ENCODE assay signal across 26 cellular contexts in the genomic region with DNA sequence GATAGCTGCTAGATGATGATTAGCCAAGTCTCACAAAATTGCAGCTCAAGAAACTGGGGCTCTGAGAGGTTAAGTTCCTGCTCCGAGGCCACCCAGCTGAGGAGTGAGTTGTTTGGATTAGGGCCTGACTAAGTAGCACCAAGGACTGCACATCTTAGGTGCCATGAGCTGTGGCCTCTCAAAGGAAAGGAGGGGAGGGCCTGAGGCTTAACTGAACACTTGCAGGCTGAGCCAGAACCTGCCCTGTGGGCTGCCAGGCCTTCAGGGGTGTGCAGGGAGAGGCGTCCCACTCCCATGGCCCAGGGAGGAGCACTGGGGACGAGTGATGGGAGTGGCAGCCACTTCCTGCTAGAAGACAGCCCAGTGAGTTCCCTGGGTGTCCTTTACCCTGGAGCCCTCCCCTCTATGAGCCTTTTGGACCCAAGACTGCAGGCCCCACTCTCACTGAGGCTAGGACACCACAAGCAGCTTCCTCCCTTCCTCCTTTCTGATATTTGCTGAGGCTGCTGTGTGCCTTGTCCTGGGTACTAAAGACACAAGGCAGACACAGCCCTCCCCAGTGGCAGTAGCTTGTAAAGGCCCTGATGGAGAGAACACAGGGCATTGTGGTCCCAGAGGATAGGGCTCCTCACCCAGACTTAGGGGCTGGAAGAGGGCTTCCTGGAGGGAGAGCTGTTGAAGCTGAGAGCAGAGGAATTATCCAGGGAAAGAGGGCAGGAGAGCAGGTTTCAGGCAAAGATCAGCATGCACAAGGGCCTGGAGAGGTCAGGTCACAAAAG. TPM values are rescaled to one million over a fixed set of nuclear protein-coding genes. Genes with fewer than 3 reads are reported as not detected.
DNase-seq lines count a peak whose midpoint lies in the region; ATAC-seq and TF ChIP-seq lines count a peak whose summit lies in the region.
"Had no signal": no experiment of that assay in that cellular context is flagged by ENCODE, and none has a peak within 500 bp of the region (broad histone marks: within the 10 kb centered on the region; RNA-seq: fewer than 3 reads in every experiment).

No MANE protein-coding gene starts in this region.

- H3K79me2 ChIP-seq in H9 (ENCODE audit: insufficient read depth, low read length) = no peaks in the 10 kb centered on the region

- H4K5ac ChIP-seq in H9 (ENCODE audit: insufficient read length, low read depth, low read length) = no peak overlapping the region

- H3K4me2 ChIP-seq in H9 (ENCODE audit: insufficient read depth, insufficient read length, low read length) = no peak overlapping the region
- H3K4me2 ChIP-seq: BLaER1 treated with 17β-estradiol and CSF1 and Interleukin-3, amounts not matched to agents 10 nM and 100 nM had no signal

- TF ChIP-seq CTCF in H9 (conservative IDR thresholded peaks at IDR 0.05) (no peak; the same call in 2 of the 3 replicates), WERI-Rb-1 (IDR thresholded peaks at IDR 0.05; ENCODE audit: low read depth, low read length) (peak; percentile 24; the same call in 1 of the 2 replicates)

- H3K23me2 ChIP-seq in H9 (ENCODE audit: insufficient read length, low read depth, low read length, poor library complexity, severe bottlenecking) = peaks cover 6% of the 10 kb centered on the region

- H4K8ac ChIP-seq in H9 (replicated peaks; ENCODE audit: insufficient read length, low read depth, low read length) = no peak overlapping the region

- H3K4me3 Mint-ChIP-seq in H9 (no peak overlapping the region), immature natural killer cell (peak overlapping the region; percentile 67 to 79 (median 74))
- H3K4me3 Mint-ChIP-seq: CD4-positive, alpha-beta memory T cell had no signal

- H3K36me3 Mint-ChIP-seq in H9 (ENCODE audit: insufficient read depth in 1 of 3, low read depth in 3 of 3) = no peaks in the 10 kb centered on the region; a peak in 1 of 7 replicates
- no peaks in the 10 kb centered on the region for H3K36me3 Mint-ChIP-seq in immature natural killer cell
- H3K36me3 Mint-ChIP-seq: CD4-positive, alpha-beta memory T cell had no signal

- no peak overlapping the region for H2BK20ac ChIP-seq in H9 (ENCODE audit: low read depth, low read length, poor library complexity, severe bottlenecking)

- no peak overlapping the region for H3T11ph ChIP-seq in H9 (ENCODE audit: low read length)

- no peak overlapping the region for H3K18ac ChIP-seq in H9 (ENCODE audit: insufficient read length, low read depth, low read length)

- H3K23ac ChIP-seq in H9 (ENCODE audit: insufficient read length, low read depth, low read length) = no peak overlapping the region

- H3K27ac Mint-ChIP-seq in H9 (no peak overlapping the region), immature natural killer cell (peak overlapping the region; percentile 87 to 99 (median 91))

- no peak overlapping the region for H2BK12ac ChIP-seq in H9 (ENCODE audit: insufficient read length, low read depth, low read length)

- WGBS in H9 (ENCODE audit: extremely low coverage, insufficient read length, low lambda C conversion rate) = no CpG with 5 or more reads among the region's 3 CpGs

- DNase-seq in NCI-H82 (lab: John Stamatoyannopoulos, UW) (peak; percentile 23), NCI-H82 treated with DMSO at 0.1 percent for 48 hours (lab: John Stamatoyannopoulos, UW; ENCODE audit: unreplicated experiment) (no peak), H9 (peak; percentile 41), WERI-Rb-1 (no peak), immature natural killer cell (peak; percentile 60 to 69 (median 66)), NCI-H2029 (lab: John Stamatoyannopoulos, UW) (no peak), ureter (ENCODE audit: low spot score) (no peak)
- DNase-seq: ACHN; CD4-positive, alpha-beta memory T cell; DND-41; GM23248; MG63; NCI-H1092; NCI-H1436; NCI-H1930; NCI-H2227 treated with DMSO at 0.1 percent for 48 hours; NCI-H510A; NCI-H748 treated with DMSO at 0.1 percent for 48 hours had no signal

- no peak overlapping the region for H2BK120ac ChIP-seq in H9 (ENCODE audit: low read depth, low read length, poor library complexity, severe bottlenecking)

- H3K9me3 ChIP-seq in H9 (ENCODE audit: control insufficient read depth, low read depth, low read length) (no peaks in the 10 kb centered on the region), WERI-Rb-1 (ENCODE audit: severe bottlenecking) (no peaks in the 10 kb centered on the region)
- H3K9me3 ChIP-seq: BLaER1 treated with 17β-estradiol and CSF1 and Interleukin-3, amounts not matched to agents 10 nM and 100 nM; MG63; SJSA1 had no signal

- H3K9ac ChIP-seq in H9 (ENCODE audit: extremely low read depth, insufficient read length, low read length) = no peak overlapping the region
- H3K9ac ChIP-seq: BLaER1 treated with 17β-estradiol and CSF1 and Interleukin-3, amounts not matched to agents 10 nM and 100 nM; GM23248 had no signal

- H2AFZ ChIP-seq in H9 (ENCODE audit: low read length) = no peak overlapping the region
- H2AFZ ChIP-seq: GM23248 had no signal

- H3K27ac ChIP-seq in H9 (ENCODE audit: insufficient read length, low read depth, low read length) (no peak overlapping the region), WERI-Rb-1 (no peak overlapping the region)
- H3K27ac ChIP-seq: 22Rv1; BLaER1 treated with 17β-estradiol and CSF1 and Interleukin-3, amounts not matched to agents 10 nM and 100 nM; GM23248; SJSA1 had no signal

- H3K9me3 Mint-ChIP-seq in H9 (no peaks in the 10 kb centered on the region), immature natural killer cell (peaks cover 0 to 4% (median 0%) of the 10 kb centered on the region in 6 donors)

- H3K56ac ChIP-seq in H9 (ENCODE audit: insufficient read length, low read depth, low read length) = no peak overlapping the region

- H4K91ac ChIP-seq in H9 (ENCODE audit: insufficient read length, low read depth, low read length) = no peak overlapping the region

- no peaks in the 10 kb centered on the region for H3K79me1 ChIP-seq in H9 (ENCODE audit: insufficient read depth, low read depth, low read length, poor library complexity, severe bottlenecking)

- H3K14ac ChIP-seq in H9 (ENCODE audit: insufficient read depth, low read length) = no peak overlapping the region

- no peaks in the 10 kb centered on the region for H3K4me1 ChIP-seq in H9 (ENCODE audit: insufficient read depth, low read length)
- H3K4me1 ChIP-seq: SJSA1 had no signal

- no peak overlapping the region for H2BK5ac ChIP-seq in H9 (ENCODE audit: insufficient read length, low read length)

- H3K4ac ChIP-seq in H9 (ENCODE audit: low read depth, low read length) = no peak overlapping the region

- H3K4me3 ChIP-seq in WERI-Rb-1 (ENCODE audit: low read depth, low read length) = no peak overlapping the region
- H3K4me3 ChIP-seq: BLaER1 treated with 17β-estradiol and CSF1 and Interleukin-3, amounts not matched to agents 10 nM and 100 nM; GM12878; GM23248; MG63; SJSA1 had no signal

- H3K27me3 Mint-ChIP-seq in H9 (ENCODE audit: low read depth) (peaks cover 99% of the 10 kb centered on the region), immature natural killer cell (ENCODE audit: low read depth in 3 of 3) (peaks cover 18 to 30% (median 27%) of the 10 kb centered on the region in 3 donors)

- ATAC-seq in HG02571 (IDR thresholded peaks at IDR 0.05; ENCODE audit: unreplicated experiment) = no peak
- ATAC-seq: GM12878, Right ventricle myocardium inferior had no signal

- H3K27me3 ChIP-seq in H9 (ENCODE audit: insufficient read depth, low read length) = peaks cover 31% of the 10 kb centered on the region; the same call in 1 of the 2 replicates
- H3K27me3 ChIP-seq in WERI-Rb-1 (ENCODE audit: insufficient read depth, low read depth, severe bottlenecking) = peaks cover 10% of the 10 kb centered on the region
- H3K27me3 ChIP-seq: MG63 had no signal

- no peaks in the 10 kb centered on the region for H3K36me3 ChIP-seq in WERI-Rb-1
- H3K36me3 ChIP-seq: BLaER1 treated with 17β-estradiol and CSF1 and Interleukin-3, amounts not matched to agents 10 nM and 100 nM; MG63; SJSA1 had no signal

- no peak overlapping the region for H2AK5ac ChIP-seq in H9 (ENCODE audit: insufficient read length, low read length)

- no peak overlapping the region for H2BK15ac ChIP-seq in H9 (ENCODE audit: low read depth, low read length)

- H3K4me1 Mint-ChIP-seq in H9 = peaks cover 10 to 44% of the 10 kb centered on the region in 2 experiments
- peaks cover 43 to 49% of the 10 kb centered on the region in 2 donors for H3K4me1 Mint-ChIP-seq in immature natural killer cell

- H4K20me1 ChIP-seq in H9 (ENCODE audit: control insufficient read depth, insufficient read depth, insufficient read length) = no peaks in the 10 kb centered on the region

RNA-seq across cellular contexts. Expression of gene LMX1B, which starts 22.1 kb away (rescaled TPM):
- total RNA-seq in H9 (2021) (0.70 and 0.85 TPM in 2 replicates), ureter (not detected)
- not detected for polyA plus RNA-seq in immature natural killer cell
- total RNA-seq: CD4-positive, alpha-beta memory T cell; GM12878; GM23248; LHCN-M2; OCI-LY7; SJSA1 had no signal
- polyA plus RNA-seq: CD4-positive, alpha-beta memory T cell; GM12878; GM23248 had no signal

Comparison
In these comparisons a context has a peak if more than half of its experiments do, and no peak if none do; other contexts are left out.
1. DNase-seq: peak in NCI-H82 (single experiment), H9 (single experiment) and immature natural killer cell (3 of 3); none in NCI-H82 treated with DMSO at 0.1 percent for 48 hours (single experiment), WERI-Rb-1 (single experiment), NCI-H2029 (single experiment) and ureter (single experiment).
2. H3K27ac Mint-ChIP-seq: peak in immature natural killer cell (6 of 6); none in H9 (0 of 3).
3. H3K4me3 Mint-ChIP-seq: peak in immature natural killer cell (5 of 5); none in H9 (0 of 2).